ENCODE assay signal across 8 cellular contexts in genomic region chr19:17719730-17720486, GRCh38. TPM values are rescaled to one million over a fixed set of nuclear protein-coding genes. Genes with fewer than 3 reads are reported as not detected.
DNase-seq lines count a peak whose midpoint lies in the region; ATAC-seq and TF ChIP-seq lines count a peak whose summit lies in the region.

No MANE protein-coding gene starts in this region.

- peaks cover 26% of the 10 kb centered on the region for H3K79me2 ChIP-seq in mammary epithelial cell (ENCODE audit: insufficient read depth, low read length)

- POLR2A ChIA-PET in HEK293T (lab: Yijun Ruan, JAX), result interaction anchor here (1.0 to 1.6 kb wide), 5 partner anchors 44 to 140 kb away, joined by 3 to 7 read pairs (median 4); partner anchors contain the start of gene RPL18A

- H3K27ac ChIP-seq in mammary epithelial cell (ENCODE audit: insufficient read depth, low read depth, low read length) (no peak overlapping the region), mesodermal cell (ENCODE audit: low read depth, low read length, severe bottlenecking) (no peak overlapping the region), subcutaneous abdominal adipose tissue (ENCODE audit: low read depth, low read length) (peak overlapping the region; percentile 37)

- BruUV-seq in mammary epithelial cell (replicated peaks; lab: Mats Ljungman, UMichigan), result no TSS peak

- dilution Hi-C loops in mammary epithelial cell (cut with HindIII; ENCODE audit: low sequenced_read_pairs), result no loop called here

- H3K9ac ChIP-seq in mammary epithelial cell (ENCODE audit: insufficient read depth, low read length) (peak overlapping the region; percentile 40), subcutaneous abdominal adipose tissue (ENCODE audit: low read length in 5 of 5) (peak overlapping the region; percentile 68 to 94 (median 87))

- H3K27me3 ChIP-seq in mammary epithelial cell (ENCODE audit: insufficient read depth, low read length) (no peaks in the 10 kb centered on the region), subcutaneous abdominal adipose tissue (ENCODE audit: control insufficient read depth in 5 of 5, insufficient read depth in 4 of 5, low read length in 5 of 5) (no peaks in the 10 kb centered on the region)

- intact Hi-C loops in mammary epithelial cell (cut with micrococcal nuclease), result no loop called here

- H3K4me3 ChIP-seq in mammary epithelial cell (replicated peaks in 1 of 3; ENCODE audit: insufficient read depth in 1 of 3, low read depth in 2 of 3, low read length in 3 of 3), result peak overlapping the region; percentile 75 to 92 (median 88)
- H3K4me3 ChIP-seq in mesodermal cell (ENCODE audit: extremely low read depth, insufficient read depth, low read length, poor library complexity, severe bottlenecking), result peak overlapping the region; percentile 93
- H3K4me3 ChIP-seq in subcutaneous abdominal adipose tissue (ENCODE audit: low read depth in 1 of 5, low read length in 5 of 5), result peak overlapping the region; percentile 81 to 91 (median 89)

- DNase-seq in ELF-1 (ENCODE audit: low read depth, low spot score), result peak; percentile 46
- DNase-seq in mammary epithelial cell, result peak; percentile 58
- DNase-seq in HEK293T (ENCODE audit: extremely low spot score), result no peak

- H3K36me3 ChIP-seq in mammary epithelial cell (ENCODE audit: insufficient read depth, low read length) (peaks cover 2% of the 10 kb centered on the region), mesodermal cell (ENCODE audit: control insufficient read depth, insufficient read depth, low read length) (peaks cover 30% of the 10 kb centered on the region), subcutaneous abdominal adipose tissue (ENCODE audit: control insufficient read depth in 5 of 5, insufficient read depth in 5 of 5, low read length in 5 of 5) (peaks cover 0 to 17% (median 12%) of the 10 kb centered on the region in 5 donors)

- H2AFZ ChIP-seq in mammary epithelial cell (ENCODE audit: low read depth, low read length), result peak overlapping the region; percentile 90

- ATAC-seq in HG02678 (IDR thresholded peaks at IDR 0.05; ENCODE audit: unreplicated experiment) (peak; percentile 33), SK-N-SH treated with all-trans-retinoic acid at 6 μM for 48 hours (peak; percentile 14; the same call in 2 of the 3 replicates), GM21619 (IDR thresholded peaks at IDR 0.05; ENCODE audit: unreplicated experiment) (no peak)

- H4K20me1 ChIP-seq in mammary epithelial cell (ENCODE audit: insufficient read depth, low read length), result peaks cover 2% of the 10 kb centered on the region

- CTCF ChIA-PET in mammary epithelial cell (lab: Charles Lee; ENCODE audit: low non-redundant PET), result interaction anchor here (0.6 kb wide), 1 partner anchor 44 kb away, joined by 4 read pairs; no protein-coding TSS in a partner anchor
- CTCF ChIA-PET in HEK293T (lab: Yijun Ruan, JAX), result interaction anchor here (0.5 to 1.1 kb wide), 3 partner anchors 17 to 393 kb away, joined by 3 to 4 read pairs (median 3); no protein-coding TSS in a partner anchor

- peaks cover 28% of the 10 kb centered on the region for H3K4me1 ChIP-seq in mammary epithelial cell (ENCODE audit: insufficient read depth, low read length)
- peaks cover 21% of the 10 kb centered on the region for H3K4me1 ChIP-seq in mesodermal cell (ENCODE audit: control insufficient read depth, insufficient read depth, low read length, poor library complexity, severe bottlenecking)
- peaks cover 12 to 56% (median 52%) of the 10 kb centered on the region in 5 donors for H3K4me1 ChIP-seq in subcutaneous abdominal adipose tissue (ENCODE audit: control insufficient read depth in 5 of 5, insufficient read depth in 5 of 5, low read length in 5 of 5)

- in situ Hi-C loops in mammary epithelial cell (cut with MboI; ENCODE audit: low sequenced_read_pairs in 2 of 2), result no loop called here

- H3K9me3 ChIP-seq in mammary epithelial cell (replicated peaks; ENCODE audit: insufficient read depth, low read length) (no peaks in the 10 kb centered on the region), mesodermal cell (ENCODE audit: control insufficient read depth, low read length) (no peaks in the 10 kb centered on the region), subcutaneous abdominal adipose tissue (ENCODE audit: control insufficient read depth in 5 of 5, low read length in 5 of 5) (no peaks in the 10 kb centered on the region)

- 11% methylated on average over 9 of the region's 39 CpGs for WGBS in mammary epithelial cell (ENCODE audit: low coverage, missing lambda C conversion rate)
- WGBS in mesodermal cell (ENCODE audit: insufficient coverage in 2 of 2), 2 experiments, result 10 to 14% methylated on average over 32 to 37 of the region's 39 CpGs

- TF ChIP-seq CTCF in mammary epithelial cell (conservative IDR thresholded peaks at IDR 0.05 in 1 of 2, IDR thresholded peaks at IDR 0.05 in 1 of 2; ENCODE audit: extremely low read depth in 1 of 2, insufficient read depth in 1 of 2, low read depth in 1 of 2, low read length in 2 of 2), result no peak

- H3K4me2 ChIP-seq in mammary epithelial cell (ENCODE audit: insufficient read depth, low read depth, low read length), result peak overlapping the region; percentile 94

TF ChIP-seq in SK-N-SH treated with all-trans-retinoic acid at 6 μM for 48 hours, 23 proteins besides CTCF, POLR2A, EP300 and RAD21:
- TF ChIP-seq ZNF8 (CRISPR knock-in tag; IDR thresholded peaks at IDR 0.05) (no peak), CREB5 (CRISPR knock-in tag; IDR thresholded peaks at IDR 0.05; ENCODE audit: low read depth) (no peak), GLIS3 (CRISPR knock-in tag; IDR thresholded peaks at IDR 0.05) (no peak), ZNF565 (CRISPR knock-in tag; conservative IDR thresholded peaks at IDR 0.05; ENCODE audit: low read depth) (no peak)

TF ChIP-seq in HEK293T, 16 proteins besides CTCF, POLR2A, EP300 and RAD21:
- TF ChIP-seq CTBP1 (IDR thresholded peaks at IDR 0.05; ENCODE audit: borderline replicate concordance), result no peak
- no peak for TF ChIP-seq ARNT (IDR thresholded peaks at IDR 0.05)
- TF ChIP-seq ELF4 (IDR thresholded peaks at IDR 0.05), result no peak
- TF ChIP-seq HDGF (IDR thresholded peaks at IDR 0.05; ENCODE audit: borderline replicate concordance), result no peak
- no peak for TF ChIP-seq FOXM1 (IDR thresholded peaks at IDR 0.05; ENCODE audit: borderline replicate concordance)
- TF ChIP-seq FOXK2 (IDR thresholded peaks at IDR 0.05), result no peak
- TF ChIP-seq PKNOX1 (IDR thresholded peaks at IDR 0.05), result no peak
- no peak for TF ChIP-seq SP1 (IDR thresholded peaks at IDR 0.05)
- TF ChIP-seq BHLHE40 (IDR thresholded peaks at IDR 0.05; ENCODE audit: borderline replicate concordance), result no peak
- no peak for TF ChIP-seq SUZ12 (IDR thresholded peaks at IDR 0.05)
- TF ChIP-seq NFRKB (IDR thresholded peaks at IDR 0.05), result no peak

RNA-seq across cellular contexts. Expression of gene MAP1S, which starts 0.6 kb away (rescaled TPM):
- 10 to 100 TPM; 15.3 to 50.5 TPM for total RNA-seq in mammary epithelial cell
- polyA plus RNA-seq in mammary epithelial cell, result 14.0 TPM
- 106 TPM for polyA minus RNA-seq in mammary epithelial cell
- 49.2 TPM for polyA plus RNA-seq in mesodermal cell (2013, experiment 1 of 2)
- 42.9 TPM for polyA plus RNA-seq in mesodermal cell (2013, experiment 2 of 2)

RNA-seq across cellular contexts. Expression of gene FCHO1, which starts 31.4 kb away (rescaled TPM):
- total RNA-seq in mammary epithelial cell, result 1 to 10 TPM; 1.7 to 2.8 TPM
- 0.22 TPM for polyA plus RNA-seq in mammary epithelial cell
- 4.6 TPM for polyA minus RNA-seq in mammary epithelial cell
- polyA plus RNA-seq in mesodermal cell (2013, experiment 1 of 2), result 9.0 TPM
- polyA plus RNA-seq in mesodermal cell (2013, experiment 2 of 2), result 6.3 TPM

RNA-seq across cellular contexts. Expression of gene UNC13A, which starts 31.8 kb away (rescaled TPM):
- total RNA-seq in mammary epithelial cell, result under 1 TPM in 1 of 2 donors, not detected in 1; 0.73 TPM
- polyA plus RNA-seq in mammary epithelial cell, result 0.05 TPM
- polyA minus RNA-seq in mammary epithelial cell, result 0.57 TPM
- 3.5 TPM for polyA plus RNA-seq in mesodermal cell (2013, experiment 1 of 2)
- 2.2 TPM for polyA plus RNA-seq in mesodermal cell (2013, experiment 2 of 2)
